8 cellular contexts compared by ENCODE assay signal in the genomic region with DNA sequence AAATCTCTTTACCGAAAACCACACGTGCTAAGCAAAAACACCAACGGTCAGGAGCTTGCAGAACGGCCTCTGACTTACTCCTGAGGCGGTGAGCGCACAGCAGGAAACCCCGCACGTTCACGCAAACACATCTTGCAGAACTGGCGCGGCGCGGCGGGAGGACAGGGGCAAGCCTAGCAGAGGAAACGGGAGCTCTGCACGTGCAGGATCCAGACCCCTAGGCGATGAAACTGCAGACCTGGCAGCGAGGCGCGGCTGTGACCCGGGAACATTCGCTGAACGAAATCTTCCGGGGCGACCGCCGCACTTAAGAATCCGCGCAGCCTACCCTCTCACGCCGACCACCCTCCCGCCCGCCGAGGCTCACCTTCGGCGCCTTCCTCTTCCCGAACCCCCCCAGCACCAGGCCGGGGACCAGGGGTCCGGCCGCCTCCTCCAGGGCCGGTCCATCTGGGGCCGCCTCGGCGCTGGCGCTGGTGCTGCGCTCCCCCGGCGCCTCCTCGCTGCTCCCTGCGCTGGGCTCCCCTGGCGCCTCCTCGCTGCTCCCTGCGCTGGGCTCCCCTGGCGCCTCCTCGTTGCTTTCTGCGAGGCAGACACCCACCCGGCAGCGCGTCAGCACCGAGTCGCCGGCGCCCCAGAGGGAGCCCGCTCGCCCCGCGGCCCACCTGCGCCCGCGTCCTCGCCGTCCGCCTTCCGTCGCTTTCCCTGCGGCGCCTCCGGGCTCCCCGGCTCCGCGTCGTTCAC. TPM values are rescaled to one million over a fixed set of nuclear protein-coding genes. Genes with fewer than 3 reads are reported as not detected.
DNase-seq lines count a peak whose midpoint lies in the region; ATAC-seq, FAIRE-seq and TF ChIP-seq lines count a peak whose summit lies in the region.

No MANE protein-coding gene starts in this region.

- peak overlapping the region; percentile 86 to 91 (median 89) for H3K4me3 Mint-ChIP-seq in brain

- H3K4me3 ChIP-seq in NB4 (ENCODE audit: low read depth, low read length) (peak overlapping the region; percentile 89), lower lobe of right lung (peak overlapping the region; percentile 88), upper lobe of left lung (peak overlapping the region; percentile 80 to 100 (median 96))

- H3K27ac Mint-ChIP-seq in brain = peak overlapping the region in 4 of 5 experiments; percentile 73 to 78 (median 77)

- H3K27me3 ChIP-seq in lower lobe of right lung (ENCODE audit: low read depth) (no peaks in the 10 kb centered on the region), upper lobe of left lung (no peaks in the 10 kb centered on the region)

- no peak for DNase-seq in GM12891 (ENCODE audit: insufficient read length, low spot score)
- DNase-seq in NB4 (ENCODE audit: low read depth) = peak; percentile 61
- no peak for DNase-seq in lower lobe of right lung
- peak in 1 of 2 donors; percentile 84 for DNase-seq in upper lobe of left lung
- DNase-seq in T-helper 9 cell = no peak
- no peak for DNase-seq in GDM1 (lab: John Stamatoyannopoulos, UW)

- TF ChIP-seq POLR2A in GM12891 (IDR thresholded peaks at IDR 0.05; ENCODE audit: low read depth, low read length) (no peak), NB4 (IDR thresholded peaks at IDR 0.05; ENCODE audit: extremely low read depth, insufficient read length) (no peak), upper lobe of left lung (IDR thresholded peaks at IDR 0.05) (no peak)

- H3K4me1 ChIP-seq in lower lobe of right lung (peaks cover 27% of the 10 kb centered on the region), upper lobe of left lung (peaks cover 20 to 42% (median 24%) of the 10 kb centered on the region in 4 donors)

- no peaks in the 10 kb centered on the region for H3K9me3 Mint-ChIP-seq in brain

- peaks cover 9% of the 10 kb centered on the region for H3K27me3 Mint-ChIP-seq in brain

- TF ChIP-seq CTCF in NB4 (IDR thresholded peaks at IDR 0.05; ENCODE audit: low read depth, low read length) (no peak), brain (conservative IDR thresholded peaks at IDR 0.05) (no peak), lower lobe of right lung (IDR thresholded peaks at IDR 0.05) (no peak), upper lobe of left lung (IDR thresholded peaks at IDR 0.05) (no peak)

- peaks cover 26% of the 10 kb centered on the region for H3K36me3 Mint-ChIP-seq in brain

- H3K9me3 ChIP-seq in lower lobe of right lung (no peaks in the 10 kb centered on the region), upper lobe of left lung (no peaks in the 10 kb centered on the region)

- 2% methylated on average over 28 to 50 of the region's 82 CpGs for WGBS in upper lobe of left lung, 2 donors

- TF ChIP-seq EP300 in upper lobe of left lung (IDR thresholded peaks at IDR 0.05) = no peak

- intact Hi-C loops in lower lobe of right lung (cut with DNase I) = no loop called here

- H3K36me3 ChIP-seq in lower lobe of right lung (peaks cover 46% of the 10 kb centered on the region), upper lobe of left lung (peaks cover 5 to 59% (median 47%) of the 10 kb centered on the region in 4 donors)

- ATAC-seq in GM21825 (IDR thresholded peaks at IDR 0.05; ENCODE audit: unreplicated experiment) (peak; percentile 29), lower lobe of right lung (peak in 1 of 2 donors; percentile 2), upper lobe of left lung (ENCODE audit: low FRiP score in 2 of 2) (no peak)

- FAIRE-seq in GM12891 (lab: Jason Lieb, UNC) = peak; percentile 55

- H3K27ac ChIP-seq in lower lobe of right lung (peak overlapping the region; percentile 92), upper lobe of left lung (peak overlapping the region; percentile 85 to 95 (median 90))

- peaks cover 37% of the 10 kb centered on the region for H3K4me1 Mint-ChIP-seq in brain

TF ChIP-seq in GM12891, 5 proteins besides CTCF, POLR2A, EP300 and RAD21:
- no peak for TF ChIP-seq SPI1 (IDR thresholded peaks at IDR 0.05; ENCODE audit: low read depth, low read length)
- no peak for TF ChIP-seq TAF1 (IDR thresholded peaks at IDR 0.05; ENCODE audit: low read depth, low read length)
- no peak for TF ChIP-seq POLR2AphosphoS5 (IDR thresholded peaks at IDR 0.05; ENCODE audit: low read depth, low read length)
- TF ChIP-seq PAX5 (IDR thresholded peaks at IDR 0.05; ENCODE audit: insufficient read depth, low read length, severe bottlenecking) = no peak
- no peak for TF ChIP-seq POU2F2 (IDR thresholded peaks at IDR 0.05; ENCODE audit: low read depth, low read length)

RNA-seq across cellular contexts. Expression of gene DDX51, which starts 0.6 kb away (rescaled TPM):
- 11.1 TPM for polyA plus RNA-seq in GM12891 (2012; ENCODE audit: low read depth, missing spikeins)
- polyA plus RNA-seq in brain (ENCODE audit: insufficient read depth, low read depth, low replicate concordance) = 19.3 TPM
- total RNA-seq in lower lobe of right lung (11.9 TPM), upper lobe of left lung (10 to 100 TPM in 5 of 6 donors, 1 to 10 TPM in 1; 8.7 to 23.5 (median 19.2) TPM)

RNA-seq across cellular contexts. Expression of gene NOC4L, which starts 0.8 kb away (rescaled TPM):
- 18.0 TPM for polyA plus RNA-seq in GM12891 (2012; ENCODE audit: low read depth, missing spikeins)
- 30.6 TPM for polyA plus RNA-seq in brain (ENCODE audit: insufficient read depth, low read depth, low replicate concordance)
- total RNA-seq in lower lobe of right lung (15.8 TPM), upper lobe of left lung (10 to 100 TPM in 5 of 6 donors, 1 to 10 TPM in 1; 7.4 to 22.4 (median 19.2) TPM)
